ENCODE assay signal across 2 cellular contexts in genomic region chr12:108982621-108983219, GRCh38.
TF ChIP-seq lines count a peak whose summit lies in the region.

No MANE protein-coding gene starts in this region.

TF ChIP-seq in HEK293, 187 proteins besides CTCF, POLR2A, EP300 and RAD21 (continued from another document and continues in another):
- TF ChIP-seq ZNF518A (tag by site-specific recombination; conservative IDR thresholded peaks at IDR 0.05; ENCODE audit: low read depth) (no peak), ZNF423 (tag by site-specific recombination; IDR thresholded peaks at IDR 0.05) (no peak), ZBTB1 (tag by site-specific recombination; IDR thresholded peaks at IDR 0.05) (no peak; the same call in 1 of the 2 replicates), ZNF2 (tag by site-specific recombination; IDR thresholded peaks at IDR 0.05) (no peak), ZNF529 (tag by site-specific recombination; IDR thresholded peaks at IDR 0.05; ENCODE audit: insufficient replicate concordance) (no peak), ZNF544 (tag by site-specific recombination; IDR thresholded peaks at IDR 0.05) (no peak), ZNF266 (tag by site-specific recombination; IDR thresholded peaks at IDR 0.05; ENCODE audit: low read depth) (no peak), ZNF416 (tag by site-specific recombination; IDR thresholded peaks at IDR 0.05) (no peak), ZNF777 (tag by site-specific recombination; IDR thresholded peaks at IDR 0.05; ENCODE audit: borderline replicate concordance) (no peak; the same call in 1 of the 2 replicates), ZNF658 (tag by site-specific recombination; IDR thresholded peaks at IDR 0.05) (peak; percentile 89), ZBTB21 (tag by site-specific recombination; IDR thresholded peaks at IDR 0.05) (peak; percentile 17; the same call in 1 of the 2 replicates), ZNF629 (tag by site-specific recombination; IDR thresholded peaks at IDR 0.05) (no peak), ZSCAN30 (tag by site-specific recombination; IDR thresholded peaks at IDR 0.05) (no peak), ZNF76 (tag by site-specific recombination; IDR thresholded peaks at IDR 0.05; ENCODE audit: borderline replicate concordance, low read depth) (no peak), ZNF449 (tag by site-specific recombination; IDR thresholded peaks at IDR 0.05) (no peak), ZNF776 (tag by site-specific recombination; IDR thresholded peaks at IDR 0.05; ENCODE audit: borderline replicate concordance) (0 out of 2 replicates have a peak, but pooled peaks have one; percentile 31)
- TF ChIP-seq, protein P1, sequence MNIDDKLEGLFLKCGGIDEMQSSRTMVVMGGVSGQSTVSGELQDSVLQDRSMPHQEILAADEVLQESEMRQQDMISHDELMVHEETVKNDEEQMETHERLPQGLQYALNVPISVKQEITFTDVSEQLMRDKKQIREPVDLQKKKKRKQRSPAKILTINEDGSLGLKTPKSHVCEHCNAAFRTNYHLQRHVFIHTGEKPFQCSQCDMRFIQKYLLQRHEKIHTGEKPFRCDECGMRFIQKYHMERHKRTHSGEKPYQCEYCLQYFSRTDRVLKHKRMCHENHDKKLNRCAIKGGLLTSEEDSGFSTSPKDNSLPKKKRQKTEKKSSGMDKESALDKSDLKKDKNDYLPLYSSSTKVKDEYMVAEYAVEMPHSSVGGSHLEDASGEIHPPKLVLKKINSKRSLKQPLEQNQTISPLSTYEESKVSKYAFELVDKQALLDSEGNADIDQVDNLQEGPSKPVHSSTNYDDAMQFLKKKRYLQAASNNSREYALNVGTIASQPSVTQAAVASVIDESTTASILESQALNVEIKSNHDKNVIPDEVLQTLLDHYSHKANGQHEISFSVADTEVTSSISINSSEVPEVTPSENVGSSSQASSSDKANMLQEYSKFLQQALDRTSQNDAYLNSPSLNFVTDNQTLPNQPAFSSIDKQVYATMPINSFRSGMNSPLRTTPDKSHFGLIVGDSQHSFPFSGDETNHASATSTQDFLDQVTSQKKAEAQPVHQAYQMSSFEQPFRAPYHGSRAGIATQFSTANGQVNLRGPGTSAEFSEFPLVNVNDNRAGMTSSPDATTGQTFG (tag by site-specific recombination; IDR thresholded peaks at IDR 0.05; ENCODE audit: borderline replicate concordance): 0 out of 2 replicates have a peak, but pooled peaks have one; percentile 36
- TF ChIP-seq, protein P2, sequence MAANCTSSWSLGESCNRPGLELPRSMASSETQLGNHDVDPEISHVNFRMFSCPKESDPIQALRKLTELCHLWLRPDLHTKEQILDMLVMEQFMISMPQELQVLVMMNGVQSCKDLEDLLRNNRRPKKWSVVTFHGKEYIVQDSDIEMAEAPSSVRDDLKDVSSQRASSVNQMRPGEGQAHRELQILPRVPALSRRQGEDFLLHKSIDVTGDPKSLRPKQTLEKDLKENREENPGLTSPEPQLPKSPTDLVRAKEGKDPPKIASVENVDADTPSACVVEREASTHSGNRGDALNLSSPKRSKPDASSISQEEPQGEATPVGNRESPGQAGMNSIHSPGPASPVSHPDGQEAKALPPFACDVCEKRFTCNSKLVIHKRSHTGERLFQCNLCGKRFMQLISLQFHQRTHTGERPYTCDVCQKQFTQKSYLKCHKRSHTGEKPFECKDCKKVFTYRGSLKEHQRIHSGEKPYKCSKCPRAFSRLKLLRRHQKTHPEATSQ (tag by site-specific recombination; IDR thresholded peaks at IDR 0.05): no peak

TF ChIP-seq in K562, 482 proteins besides CTCF, POLR2A, EP300 and RAD21 (continued from another document):
- TF ChIP-seq ZBTB26 (CRISPR knock-in tag; IDR thresholded peaks at IDR 0.05): no peak
- no peak for TF ChIP-seq MAFK (IDR thresholded peaks at IDR 0.05; ENCODE audit: low read length)
- no peak for TF ChIP-seq SMARCE1 (IDR thresholded peaks at IDR 0.05)
- no peak for TF ChIP-seq SNRNP70 (optimal IDR thresholded peaks at IDR 0.05; ENCODE audit: low read depth, low read length)
- TF ChIP-seq MCM3 (IDR thresholded peaks at IDR 0.05): no peak
- no peak for TF ChIP-seq POLR2H (tag; IDR thresholded peaks at IDR 0.05; ENCODE audit: low read depth)
- no peak for TF ChIP-seq ZNF830 (CRISPR knock-in tag; IDR thresholded peaks at IDR 0.05)
- TF ChIP-seq, protein P3, sequence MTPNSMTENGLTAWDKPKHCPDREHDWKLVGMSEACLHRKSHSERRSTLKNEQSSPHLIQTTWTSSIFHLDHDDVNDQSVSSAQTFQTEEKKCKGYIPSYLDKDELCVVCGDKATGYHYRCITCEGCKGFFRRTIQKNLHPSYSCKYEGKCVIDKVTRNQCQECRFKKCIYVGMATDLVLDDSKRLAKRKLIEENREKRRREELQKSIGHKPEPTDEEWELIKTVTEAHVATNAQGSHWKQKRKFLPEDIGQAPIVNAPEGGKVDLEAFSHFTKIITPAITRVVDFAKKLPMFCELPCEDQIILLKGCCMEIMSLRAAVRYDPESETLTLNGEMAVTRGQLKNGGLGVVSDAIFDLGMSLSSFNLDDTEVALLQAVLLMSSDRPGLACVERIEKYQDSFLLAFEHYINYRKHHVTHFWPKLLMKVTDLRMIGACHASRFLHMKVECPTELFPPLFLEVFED (CRISPR knock-in tag; conservative IDR thresholded peaks at IDR 0.05): no peak
- TF ChIP-seq NR1H2 (CRISPR knock-in tag; IDR thresholded peaks at IDR 0.05): no peak
- no peak for TF ChIP-seq ZC3H8 (IDR thresholded peaks at IDR 0.05)
- no peak for TF ChIP-seq TGIF2 (CRISPR knock-in tag; IDR thresholded peaks at IDR 0.05)
- TF ChIP-seq TAF15 (IDR thresholded peaks at IDR 0.05; ENCODE audit: low read depth, low read length): no peak
- TF ChIP-seq ZFP36 (IDR thresholded peaks at IDR 0.05; ENCODE audit: low read depth, low read length, partially characterized antibody): no peak
- TF ChIP-seq ARID3A (IDR thresholded peaks at IDR 0.05; ENCODE audit: borderline replicate concordance, low read depth, low read length): no peak
- TF ChIP-seq NONO (IDR thresholded peaks at IDR 0.05; ENCODE audit: low read depth in 2 of 2, low read length in 1 of 2): no peak
- no peak for TF ChIP-seq UBTF (IDR thresholded peaks at IDR 0.05; ENCODE audit: borderline replicate concordance in 1 of 2, low read depth in 2 of 2, low read length in 2 of 2)
- TF ChIP-seq ZNF174 (CRISPR knock-in tag; IDR thresholded peaks at IDR 0.05): no peak
- TF ChIP-seq BCLAF1 (IDR thresholded peaks at IDR 0.05; ENCODE audit: borderline replicate concordance in 1 of 2, control insufficient read depth in 1 of 2, low read depth in 2 of 2, low read length in 1 of 2): no peak; a peak in 1 of 4 replicates
- TF ChIP-seq C11orf30 (IDR thresholded peaks at IDR 0.05; ENCODE audit: low read depth): no peak
- no peak for TF ChIP-seq ZNF232 (CRISPR knock-in tag; IDR thresholded peaks at IDR 0.05)
- TF ChIP-seq ATF7 (IDR thresholded peaks at IDR 0.05): no peak
- no peak for TF ChIP-seq FOXA1 (IDR thresholded peaks at IDR 0.05; ENCODE audit: borderline replicate concordance)
- TF ChIP-seq MTA1 (IDR thresholded peaks at IDR 0.05; ENCODE audit: borderline replicate concordance): 0 out of 2 replicates have a peak, but pooled peaks have one; percentile 42
- peak; percentile 60; the same call in 1 of the 2 replicates for TF ChIP-seq EHMT2 (IDR thresholded peaks at IDR 0.05)
- TF ChIP-seq ESRRB (CRISPR knock-in tag; IDR thresholded peaks at IDR 0.05; ENCODE audit: borderline replicate concordance): no peak
- TF ChIP-seq SMAD2 (IDR thresholded peaks at IDR 0.05; ENCODE audit: low read depth, low read length): no peak
- no peak for TF ChIP-seq YY1 (IDR thresholded peaks at IDR 0.05; ENCODE audit: borderline replicate concordance in 1 of 3, control insufficient read depth in 1 of 3, extremely low read depth in 1 of 3, insufficient read depth in 3 of 3, insufficient read length in 1 of 3, insufficient replicate concordance in 2 of 3, low read depth in 1 of 3, low read length in 2 of 3)
- 0 out of 2 replicates have a peak, but pooled peaks have one; percentile 6 for TF ChIP-seq CBFA2T3 (IDR thresholded peaks at IDR 0.05)
- no peak for TF ChIP-seq EWSR1 (IDR thresholded peaks at IDR 0.05; ENCODE audit: borderline replicate concordance, low read depth, partially characterized antibody)
- peak; percentile 44; the same call in 1 of the 2 replicates for TF ChIP-seq GATAD2A (IDR thresholded peaks at IDR 0.05)
- TF ChIP-seq GABPA (tag; conservative IDR thresholded peaks at IDR 0.05; ENCODE audit: low read depth): no peak
TF ChIP-seq in K562: peak in this region for 11.
